In the genomic region with DNA sequence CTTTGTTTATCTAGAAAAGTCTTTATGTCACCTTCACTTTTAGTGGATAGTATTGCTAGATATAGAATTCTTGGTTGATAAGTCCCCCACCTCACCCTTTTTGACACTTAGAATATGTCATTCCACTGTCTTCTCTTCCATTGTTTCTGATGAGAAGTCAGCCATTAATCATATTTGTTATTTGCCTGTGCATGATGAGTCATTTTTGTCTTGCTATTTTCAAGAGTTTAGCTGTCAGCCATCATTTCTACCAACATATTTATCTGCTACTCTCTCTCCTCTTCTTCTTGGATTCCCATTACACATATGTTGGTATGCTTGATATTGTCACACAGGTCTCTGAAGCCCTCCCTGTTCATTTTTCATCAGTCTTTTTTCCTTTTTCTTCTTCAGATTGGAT, we compare ENCODE assay signal across 25 cellular contexts.
DNase-seq lines count a peak whose midpoint lies in the region; ATAC-seq, FAIRE-seq and TF ChIP-seq lines count a peak whose summit lies in the region.
"Had no signal": no experiment of that assay in that cellular context is flagged by ENCODE, and none has a peak within 500 bp of the region (broad histone marks: within the 10 kb centered on the region; RNA-seq: fewer than 3 reads in every experiment).

No MANE protein-coding gene starts in this region.

- no peak for TF ChIP-seq POLR2A in A549 (IDR thresholded peaks at IDR 0.05; ENCODE audit: low read length)
- no peak for TF ChIP-seq POLR2A in HCT116 (IDR thresholded peaks at IDR 0.05; ENCODE audit: borderline replicate concordance, extremely low read depth, insufficient read depth, insufficient read length)

- CTCF ChIA-PET in A549 (lab: Yijun Ruan, JAX) (no interaction called here), HCT116 (lab: Charles Lee) (no interaction called here)

- H4K20me1 ChIP-seq in HCT116 (ENCODE audit: insufficient read depth), result peaks cover 6% of the 10 kb centered on the region; the same call in 1 of the 2 replicates
- H4K20me1 ChIP-seq: BLaER1 had no signal

- H3K9me2 ChIP-seq in HCT116 (ENCODE audit: insufficient read depth), result no peaks in the 10 kb centered on the region

- BruUV-seq in HCT116 (replicated peaks; lab: Mats Ljungman, UMichigan), result no TSS peak

- H3K27me3 ChIP-seq in HCT116 (ENCODE audit: insufficient read depth, low read length) (no peaks in the 10 kb centered on the region), adipocyte (replicated peaks; ENCODE audit: control insufficient read depth, insufficient read depth, low read length) (no peaks in the 10 kb centered on the region)
- H3K27me3 ChIP-seq: BLaER1, SJCRH30 had no signal

- no peaks in the 10 kb centered on the region for H3K79me2 ChIP-seq in HCT116 (ENCODE audit: insufficient read depth, low read length)

- FAIRE-seq in A549 (lab: Jason Lieb, UNC), result no peak
- FAIRE-seq: GM18507 had no signal

- no peaks in the 10 kb centered on the region; a peak in 1 of 4 replicates for H3K36me3 ChIP-seq in HCT116 (ENCODE audit: control insufficient read depth in 1 of 2, insufficient read depth in 2 of 2, low read length in 2 of 2)
- no peaks in the 10 kb centered on the region for H3K36me3 ChIP-seq in adipocyte (ENCODE audit: control insufficient read depth, insufficient read depth, low read length, severe bottlenecking)
- H3K36me3 ChIP-seq: SJCRH30 had no signal

- ATAC-seq in A549 (no peak), HCT116 (no peak), left cardiac atrium (no peak), HG03469 (IDR thresholded peaks at IDR 0.05; ENCODE audit: unreplicated experiment) (no peak)
- ATAC-seq: GM23338, Right ventricle myocardium inferior, SK-N-SH treated with all-trans-retinoic acid at 6 μM for 48 hours had no signal

- H3K9me3 ChIP-seq in A549 (peaks cover 4% of the 10 kb centered on the region; the same call in 1 of the 3 replicates), HCT116 (ENCODE audit: control insufficient read depth in 1 of 2, insufficient read depth in 1 of 2, low read depth in 1 of 2, low read length in 2 of 2) (no peaks in the 10 kb centered on the region), adipocyte (ENCODE audit: control insufficient read depth, low read length) (peaks cover 12% of the 10 kb centered on the region)
- H3K9me3 ChIP-seq: SJCRH30 had no signal

- no peak for TF ChIP-seq CTCF in A549 (IDR thresholded peaks at IDR 0.05)
- no peak for TF ChIP-seq CTCF in HCT116 (IDR thresholded peaks at IDR 0.05 in 2 of 3, conservative IDR thresholded peaks at IDR 0.05 in 1 of 3; ENCODE audit: borderline replicate concordance in 1 of 3, insufficient read depth in 1 of 3, low read depth in 2 of 3, low read length in 2 of 3)
- TF ChIP-seq CTCF in epithelial cell of esophagus (IDR thresholded peaks at IDR 0.05; ENCODE audit: insufficient read depth, low read depth, low read length, missing control alignments), result no peak

- H3K9ac ChIP-seq in HCT116 (ENCODE audit: low read length) (no peak overlapping the region), adipocyte (ENCODE audit: low read length) (no peak overlapping the region)
- H3K9ac ChIP-seq: BLaER1 had no signal

- no peak overlapping the region for H3K4me3 ChIP-seq in A549
- no peak overlapping the region for H3K4me3 ChIP-seq in HCT116 (replicated peaks in 1 of 2; ENCODE audit: low read depth in 1 of 2, low read length in 2 of 2)
- H3K4me3 ChIP-seq in adipocyte (ENCODE audit: low read length), result peak overlapping the region; percentile 44
- H3K4me3 ChIP-seq in epithelial cell of esophagus (ENCODE audit: low read length), result no peak overlapping the region
- H3K4me3 ChIP-seq: BLaER1, GM23338, SJCRH30 had no signal

- H3K4me2 ChIP-seq in A549, result no peak overlapping the region
- H3K4me2 ChIP-seq in HCT116 (ENCODE audit: low read length), result no peak overlapping the region
- H3K4me2 ChIP-seq: BLaER1, GM23338 had no signal

- H3K4me1 ChIP-seq in A549 (peaks cover 13% of the 10 kb centered on the region; the same call in 1 of the 3 replicates), HCT116 (ENCODE audit: control insufficient read depth in 1 of 2, insufficient read depth in 2 of 2, low read length in 2 of 2) (peaks cover 9 to 13% of the 10 kb centered on the region in 2 experiments; a peak in 2 of 4 replicates), adipocyte (ENCODE audit: control insufficient read depth, insufficient read depth, low read length) (peaks cover 42% of the 10 kb centered on the region)
- H3K4me1 ChIP-seq: BLaER1 had no signal

- DNase-seq in A549 (ENCODE audit: low read depth in 1 of 2, low spot score in 1 of 2) (no peak), HCT116 (ENCODE audit: low read depth, low spot score) (no peak), adipocyte (ENCODE audit: low read depth) (no peak), epithelial cell of esophagus (ENCODE audit: low read depth) (peak; percentile 29), left cardiac atrium (no peak), GDM1 (lab: John Stamatoyannopoulos, UW) (no peak)
- DNase-seq: CD4-positive, CD25-positive, alpha-beta regulatory T cell; EL; H9; KBM-7; MV-4-11; NCI-H1105; NCI-H146; NCI-H1930; NCI-H2107; NCI-H446; NCI-H524 treated with DMSO at 0.1 percent for 48 hours; NCI-H774; SJCRH30 had no signal

- H3K27ac ChIP-seq in A549 (no peak overlapping the region), HCT116 (ENCODE audit: low read depth, low read length) (no peak overlapping the region)
- H3K27ac ChIP-seq: BLaER1, SJCRH30 had no signal

- no peak overlapping the region for H2AFZ ChIP-seq in HCT116 (ENCODE audit: low read depth, low read length, poor library complexity, severe bottlenecking)
- H2AFZ ChIP-seq: GM23338 had no signal

- POLR2A ChIA-PET in A549 (lab: Yijun Ruan, JAX) (no interaction called here), HCT116 (lab: Charles Lee) (no interaction called here)

- no peak for TF ChIP-seq EP300 in A549 (IDR thresholded peaks at IDR 0.05)

- TF ChIP-seq RAD21 in A549 (conservative IDR thresholded peaks at IDR 0.05 in 1 of 2, IDR thresholded peaks at IDR 0.05 in 1 of 2) (no peak), HCT116 (IDR thresholded peaks at IDR 0.05; ENCODE audit: low read depth) (no peak)

- RAD21 ChIA-PET in HCT116 (lab: Charles Lee; ENCODE audit: low non-redundant PET in 1 of 2, low total read pairs in 2 of 2, uncharacterized antibody in 2 of 2, unreplicated experiment in 2 of 2), result no interaction called here

- intact Hi-C loops in HCT116 (cut with micrococcal nuclease) (no loop called here), left cardiac atrium (cut with DNase I) (no loop called here)

TF ChIP-seq in A549, 52 proteins besides CTCF, POLR2A, EP300 and RAD21:
- no peak for TF ChIP-seq ESRRA (IDR thresholded peaks at IDR 0.05; ENCODE audit: borderline replicate concordance, low read length)
- TF ChIP-seq FOSL2 (IDR thresholded peaks at IDR 0.05), result no peak
- TF ChIP-seq FOSL2 (CRISPR knock-in tag; IDR thresholded peaks at IDR 0.05), result peak; percentile 83

TF ChIP-seq in HCT116, 20 proteins besides CTCF, POLR2A, EP300 and RAD21:
- TF ChIP-seq ELF1 (IDR thresholded peaks at IDR 0.05; ENCODE audit: borderline replicate concordance, low read depth) (no peak), CBX3 (IDR thresholded peaks at IDR 0.05; ENCODE audit: low read depth) (peak; percentile 84; the same call in 1 of the 2 replicates), EGR1 (IDR thresholded peaks at IDR 0.05; ENCODE audit: low read depth) (no peak), FOSL1 (IDR thresholded peaks at IDR 0.05; ENCODE audit: low read depth) (peak; percentile 34; the same call in 1 of the 2 replicates), ZNF274 (IDR thresholded peaks at IDR 0.05; ENCODE audit: low read depth, low read length) (no peak), POLR2AphosphoS5 (IDR thresholded peaks at IDR 0.05; ENCODE audit: low read depth, low read length) (no peak), JUND (IDR thresholded peaks at IDR 0.05) (peak; percentile 33; the same call in 1 of the 2 replicates), ZFX (IDR thresholded peaks at IDR 0.05) (no peak)
TF ChIP-seq in HCT116: peak in this region for 3.
